In genomic region chr11:2884424-2884815, GRCh38 we compare ENCODE assay signal across 9 cellular contexts. TPM values are rescaled to one million over a fixed set of nuclear protein-coding genes. Genes with fewer than 3 reads are reported as not detected.
DNase-seq lines count a peak whose midpoint lies in the region; ATAC-seq and TF ChIP-seq lines count a peak whose summit lies in the region.
"Had no signal": no experiment of that assay in that cellular context is flagged by ENCODE, and none has a peak within 500 bp of the region (broad histone marks: within the 10 kb centered on the region; RNA-seq: fewer than 3 reads in every experiment).

No MANE protein-coding gene starts in this region.

- peaks cover 8% of the 10 kb centered on the region for H3K36me3 Mint-ChIP-seq in mesothelial cell of epicardium

- H3K14ac ChIP-seq in neuronal stem cell (ENCODE audit: low read length): no peak overlapping the region

- no peak overlapping the region for H4K91ac ChIP-seq in neuronal stem cell (ENCODE audit: low read depth, low read length, poor library complexity)

- no peak overlapping the region for H2BK120ac ChIP-seq in neuronal stem cell (ENCODE audit: low read depth, low read length)

- H3K27me3 Mint-ChIP-seq in mesothelial cell of epicardium (ENCODE audit: low read depth): no peaks in the 10 kb centered on the region

- peak overlapping the region; percentile 99 for H3K4me2 ChIP-seq in neuronal stem cell (ENCODE audit: insufficient read depth, low read length, poor library complexity, severe bottlenecking)

- H3K4me1 Mint-ChIP-seq in mesothelial cell of epicardium: peaks cover 44% of the 10 kb centered on the region

- H3K9me3 Mint-ChIP-seq in mesothelial cell of epicardium: no peaks in the 10 kb centered on the region
- H3K9me3 Mint-ChIP-seq: central memory CD8-positive, alpha-beta T cell had no signal

- H2AK5ac ChIP-seq in neuronal stem cell (ENCODE audit: low read depth, low read length): peak overlapping the region; percentile 35

- peak overlapping the region; percentile 83 for H2AFZ ChIP-seq in neuronal stem cell (ENCODE audit: low read length)

- H3K27ac ChIP-seq in RWPE1 (peak overlapping the region; percentile 67), neuronal stem cell (replicated peaks; ENCODE audit: low read length) (no peak overlapping the region)

- no peak overlapping the region for H4K8ac ChIP-seq in neuronal stem cell (ENCODE audit: low read depth, low read length)

- H3K4ac ChIP-seq in neuronal stem cell (ENCODE audit: low read length): no peak overlapping the region

- no peak for DNase-seq in AG09309 (ENCODE audit: low read depth)
- DNase-seq in RWPE1 (ENCODE audit: low spot score): no peak
- peak; percentile 27 for DNase-seq in fibroblast of the aortic adventitia (ENCODE audit: low read depth)
- no peak for DNase-seq in neuronal stem cell (ENCODE audit: low spot score)
- DNase-seq in mesothelial cell of epicardium (ENCODE audit: low spot score in 2 of 2, unreplicated experiment in 2 of 2): no peak
- DNase-seq in BE2C: no peak
- no peak for DNase-seq in T-helper 1 cell

- no peak for ATAC-seq in HG02763 (IDR thresholded peaks at IDR 0.05; ENCODE audit: unreplicated experiment)

- H2BK15ac ChIP-seq in neuronal stem cell (ENCODE audit: low read length): peak overlapping the region; percentile 60

- H2BK12ac ChIP-seq in neuronal stem cell (ENCODE audit: low read length): no peak overlapping the region

- POLR2A ChIA-PET in RWPE1 (lab: Yijun Ruan, JAX; ENCODE audit: low non-redundant PET): no interaction called here

- peak overlapping the region; percentile 97 for H3K18ac ChIP-seq in neuronal stem cell (ENCODE audit: low read length)

- H3K27ac Mint-ChIP-seq in mesothelial cell of epicardium: no peak overlapping the region

- peaks cover 0 to 47% (median 2%) of the 10 kb centered on the region in 3 experiments for H3K27me3 ChIP-seq in neuronal stem cell (ENCODE audit: control insufficient read depth in 3 of 3, insufficient read depth in 3 of 3, low read depth in 1 of 3, low read length in 3 of 3)
- peaks cover 16% of the 10 kb centered on the region for H3K27me3 ChIP-seq in BE2C

- WGBS in neuronal stem cell (ENCODE audit: extremely low coverage in 2 of 2, insufficient read length in 2 of 2, insufficient replicate concordance in 1 of 2), 2 donors: no CpG with 5 or more reads among the region's 52 CpGs

- CTCF ChIA-PET in RWPE1 (lab: Yijun Ruan, JAX): interaction anchor here (1.2 to 12.4 kb wide), 4 partner anchors 12 to 351 kb away, joined by 4 to 324 read pairs (median 8); partner anchors contain the start of gene PHLDA2

- H3K79me1 ChIP-seq in neuronal stem cell (ENCODE audit: low read depth, low read length): peaks cover 7% of the 10 kb centered on the region

- peaks cover 0 to 7% of the 10 kb centered on the region in 2 donors for H3K36me3 ChIP-seq in neuronal stem cell (replicated peaks in 1 of 2; ENCODE audit: control insufficient read depth in 2 of 2, insufficient read depth in 2 of 2, low read length in 2 of 2)
- H3K36me3 ChIP-seq in BE2C: no peaks in the 10 kb centered on the region

- H3K4me3 ChIP-seq in AG09309 (ENCODE audit: control insufficient read depth, low read depth, low read length): peak overlapping the region; percentile 21
- peak overlapping the region; percentile 71 for H3K4me3 ChIP-seq in fibroblast of the aortic adventitia (ENCODE audit: low read depth, low read length)
- H3K4me3 ChIP-seq in neuronal stem cell (ENCODE audit: low read length in 2 of 2): peak overlapping the region; percentile 53 to 89
- no peak overlapping the region for H3K4me3 ChIP-seq in BE2C (ENCODE audit: low read depth, low read length)

- H3K9me3 ChIP-seq in neuronal stem cell (replicated peaks in 1 of 2; ENCODE audit: control insufficient read depth in 2 of 2, insufficient read depth in 1 of 2, low read depth in 1 of 2, low read length in 2 of 2): no peaks in the 10 kb centered on the region
- peaks cover 5% of the 10 kb centered on the region; the same call in 1 of the 2 replicates for H3K9me3 ChIP-seq in BE2C

- no peak overlapping the region for H3K23ac ChIP-seq in neuronal stem cell (ENCODE audit: low read depth, low read length, poor library complexity)

- H3K4me1 ChIP-seq in neuronal stem cell (ENCODE audit: control insufficient read depth in 2 of 2, insufficient read depth in 1 of 2, low read depth in 1 of 2, low read length in 2 of 2) (peaks cover 19 to 21% of the 10 kb centered on the region in 2 donors), BE2C (no peaks in the 10 kb centered on the region)

- TF ChIP-seq CTCF in AG09309 (IDR thresholded peaks at IDR 0.05; ENCODE audit: control insufficient read depth, insufficient read depth, low read depth, low read length, missing control alignments) (no peak), RWPE1 (conservative IDR thresholded peaks at IDR 0.05; ENCODE audit: low read depth) (no peak), fibroblast of the aortic adventitia (IDR thresholded peaks at IDR 0.05; ENCODE audit: insufficient read depth, low read length) (no peak), mesothelial cell of epicardium (IDR thresholded peaks at IDR 0.05; ENCODE audit: unreplicated experiment) (no peak), BE2C (IDR thresholded peaks at IDR 0.05; ENCODE audit: low read depth, low read length) (no peak)

- H2BK5ac ChIP-seq in neuronal stem cell (ENCODE audit: low read length): peak overlapping the region; percentile 72

- H3K9ac ChIP-seq in neuronal stem cell (ENCODE audit: low read depth, low read length, poor library complexity): no peak overlapping the region

- H3K4me3 Mint-ChIP-seq in mesothelial cell of epicardium: no peak overlapping the region

RNA-seq across cellular contexts. Expression of gene CDKN1C, which starts 1.2 kb away (rescaled TPM):
- total RNA-seq in fibroblast of the aortic adventitia (ENCODE audit: low replicate concordance) (4.2 and 76.6 TPM in 2 replicates), mesothelial cell of epicardium (132 to 148 TPM (median 146 TPM) in 3 replicates)
- 45.4 TPM for polyA plus RNA-seq in neuronal stem cell (2013, experiment 1 of 2)
- polyA plus RNA-seq in neuronal stem cell (2013, experiment 2 of 2): 48.3 TPM
- 3.6 TPM for polyA plus RNA-seq in BE2C (2012; ENCODE audit: insufficient read depth, insufficient read length, low read depth)

RNA-seq across cellular contexts. Expression of gene PHLDA2, which starts 44.8 kb away (rescaled TPM):
- total RNA-seq in fibroblast of the aortic adventitia (ENCODE audit: low replicate concordance) (1.2 and 3.8 TPM in 2 replicates), mesothelial cell of epicardium (1.3 to 1.9 TPM (median 1.5 TPM) in 3 replicates)
- 6.3 TPM for polyA plus RNA-seq in neuronal stem cell (2013, experiment 1 of 2)
- 6.8 TPM for polyA plus RNA-seq in neuronal stem cell (2013, experiment 2 of 2)
- not detected for polyA plus RNA-seq in BE2C (2012; ENCODE audit: insufficient read depth, insufficient read length, low read depth)
